Comparison of ENCODE assay signal across 1 cellular context in genomic region chr17:81052199-81052997, GRCh38.
TF ChIP-seq lines count a peak whose summit lies in the region.

No MANE protein-coding gene starts in this region.

TF ChIP-seq in K562, 482 proteins besides CTCF, POLR2A, EP300 and RAD21 (continued from another document):
- TF ChIP-seq CREB5 (CRISPR knock-in tag; IDR thresholded peaks at IDR 0.05) (no peak), CREB3 (tag; conservative IDR thresholded peaks at IDR 0.05; ENCODE audit: low read depth) (0 out of 2 replicates have a peak, but pooled peaks have one; percentile 49), NR2C2 (CRISPR knock-in tag; IDR thresholded peaks at IDR 0.05) (no peak), NR2C2 (tag; IDR thresholded peaks at IDR 0.05) (no peak), ZBTB33 (CRISPR knock-in tag; IDR thresholded peaks at IDR 0.05) (peak; percentile 34; the same call in 1 of the 2 replicates), NR4A1 (CRISPR knock-in tag; IDR thresholded peaks at IDR 0.05) (no peak), NR4A1 (tag; IDR thresholded peaks at IDR 0.05) (peak; percentile 35; the same call in 1 of the 2 replicates), MNT (conservative IDR thresholded peaks at IDR 0.05) (0 out of 4 replicates have a peak, but pooled peaks of 1 of the 2 experiments have one; percentile 31), SMARCE1 (IDR thresholded peaks at IDR 0.05) (no peak), NR0B1 (IDR thresholded peaks at IDR 0.05; ENCODE audit: partially characterized antibody) (no peak), SAFB2 (IDR thresholded peaks at IDR 0.05; ENCODE audit: borderline replicate concordance, low read depth, low read length, severe bottlenecking) (no peak), EGR1 (conservative IDR thresholded peaks at IDR 0.05) (no peak), PKNOX1 (IDR thresholded peaks at IDR 0.05) (no peak), NKRF (IDR thresholded peaks at IDR 0.05; ENCODE audit: borderline replicate concordance) (no peak), MBD2 (IDR thresholded peaks at IDR 0.05; ENCODE audit: borderline replicate concordance, low read depth) (no peak), DNMT1 (IDR thresholded peaks at IDR 0.05) (no peak), KLF10 (CRISPR knock-in tag; IDR thresholded peaks at IDR 0.05) (no peak), C11orf30 (IDR thresholded peaks at IDR 0.05; ENCODE audit: low read depth) (no peak)
